35 cellular contexts compared by ENCODE assay signal in genomic region chr2:128041561-128041960, GRCh38.
"Had no signal": no experiment of that assay in that cellular context is flagged by ENCODE, and none has a peak within 500 bp of the region (broad histone marks: within the 10 kb centered on the region; RNA-seq: fewer than 3 reads in every experiment).

No MANE protein-coding gene starts in this region.

- DNase-seq: activated CD4-positive, alpha-beta T cell treated with anti-CD3 and anti-CD28 coated beads for 1 hour; activated CD4-positive, alpha-beta T cell treated with anti-CD3 and anti-CD28 coated beads for 48 hours; activated CD4-positive, alpha-beta T cell treated with anti-CD3 and anti-CD28 coated beads, Interleukin-2, amount 50 U/mL, for 4 hours; activated CD4-positive, CD25-positive, alpha-beta regulatory T cell; activated CD8-positive, alpha-beta T cell treated with anti-CD3 and anti-CD28 coated beads for 36 hours; activated gamma-delta T cell; activated naive CD4-positive, alpha-beta T cell treated with Interleukin-2 at 50 U/mL for 16 hours; activated naive CD8-positive, alpha-beta T cell treated with anti-CD3 and anti-CD28 coated beads, Interleukin-2, amount 10 ng/mL, durations not matched to agents 7 days and 5 days; activated T-cell treated with anti-CD3 and anti-CD28 coated beads, Interleukin-2, amount 50 U/mL, for 1 hour; activated T-cell treated with anti-CD3 and anti-CD28 coated beads, Interleukin-2, amount 50 U/mL, for 72 hours; body of pancreas; cerebellar nuclear complex; MM.1S; MV-4-11; NCI-H1092; NCI-H1436 treated with DMSO at 0.1 percent for 48 hours; NCI-H1694 treated with DMSO at 0.1 percent for 48 hours; NCI-H2029; NCI-H2107; NCI-H2171; NCI-H510A; NCI-H526; NCI-H748 treated with DMSO at 0.1 percent for 48 hours; NK-92 treated with Interleukin-12 subunit alpha and Interleukin-12 subunit beta, amount 100 ng/mL, for 24 hours; PC-3; Peyer's patch; SIG-M5; T1000; WERI-Rb-1 had no signal

- H3K27me3 ChIP-seq: body of pancreas, breast epithelium, Peyer's patch had no signal

- H3K36me3 ChIP-seq: breast epithelium, Peyer's patch, WERI-Rb-1 had no signal

- H3K4me3 ChIP-seq: body of pancreas, breast epithelium, Peyer's patch, SK-N-MC had no signal

- H3K4me1 ChIP-seq: body of pancreas, breast epithelium, Peyer's patch had no signal

- FAIRE-seq: astrocyte had no signal

- ATAC-seq: activated CD8-positive, alpha-beta T cell treated with anti-CD3 and anti-CD28 coated beads for 36 hours; activated T-cell treated with anti-CD3 and anti-CD28 coated beads, Interleukin-2, amount 50 U/mL, for 72 hours; activated T-helper 17 cell treated with anti-CD3 and anti-CD28 coated beads, Interleukin-2, amount 50 U/mL, for 72 hours; body of pancreas; PC-3; Right ventricle myocardium inferior had no signal

- H3K27ac ChIP-seq: body of pancreas, breast epithelium, Peyer's patch, RWPE1, SK-N-MC, WERI-Rb-1 had no signal
